Comparison of ENCODE assay signal across 8 cellular contexts in the genomic region with DNA sequence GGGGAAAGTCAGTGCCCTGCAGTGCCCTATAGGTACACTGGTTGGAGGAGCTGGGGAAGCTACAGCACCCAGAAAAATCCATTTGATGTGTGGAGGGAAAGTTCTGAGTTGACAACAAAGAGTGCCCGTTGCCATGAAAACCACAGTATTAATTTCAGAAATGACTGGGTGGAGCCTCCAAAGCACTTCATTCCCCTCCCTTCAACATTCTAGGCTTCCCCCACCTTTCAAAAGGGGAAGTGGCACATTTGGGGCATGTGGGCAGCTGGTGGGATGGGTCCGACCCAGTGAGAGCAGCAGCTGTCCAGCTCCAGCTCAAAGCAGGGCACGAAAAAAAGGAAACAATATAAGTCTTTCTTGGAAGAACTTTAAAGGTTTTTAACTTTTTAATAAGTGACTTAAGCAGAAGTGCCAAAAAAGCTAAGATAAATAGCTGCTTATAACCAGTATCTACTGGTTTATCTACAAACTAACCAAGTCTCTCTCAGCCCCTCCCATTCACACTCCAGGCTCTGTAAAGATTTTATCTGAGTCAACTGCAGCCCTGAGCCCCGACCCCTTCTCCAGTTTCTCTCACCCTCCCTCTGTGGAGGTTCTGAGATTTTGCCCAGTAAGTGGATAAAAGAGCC. TPM values are rescaled to one million over a fixed set of nuclear protein-coding genes. Genes with fewer than 3 reads are reported as not detected.
DNase-seq lines count a peak whose midpoint lies in the region; ATAC-seq and TF ChIP-seq lines count a peak whose summit lies in the region.

No MANE protein-coding gene starts in this region.

- H3K27ac ChIP-seq in DOHH2 (ENCODE audit: low read depth, low read length) (peak overlapping the region; percentile 58), left ventricle myocardium inferior (replicated peaks) (peak overlapping the region; percentile 94)

- H3K4me3 ChIP-seq in DOHH2 (ENCODE audit: low read length) (peak overlapping the region; percentile 23), left ventricle myocardium inferior (peak overlapping the region; percentile 39)

- DNase-seq in NOMO-1 treated with dmso at 0.1 percent for 144 hours (lab: John Stamatoyannopoulos, UW; ENCODE audit: unreplicated experiment) (peak; percentile 86), left ventricle myocardium inferior (peak; percentile 39), 8988T (no peak), NCI-H1105 treated with DMSO at 0.1 percent for 48 hours (lab: John Stamatoyannopoulos, UW) (no peak)
- DNase-seq in activated effector memory CD4-positive, alpha-beta T cell treated with Interleukin-2 at 50 U/mL for 16 hours, result peak; percentile 55
- DNase-seq in stimulated activated CD4-positive, alpha-beta T cell treated with anti-CD3 and anti-CD28 coated beads, Interleukin-4, amount 100 ng/mL, for 24 hours, result peak; percentile 62

- peak overlapping the region; percentile 45 for H3K4me2 ChIP-seq in DOHH2 (ENCODE audit: low read length)

- H3K4me1 ChIP-seq in DOHH2 (ENCODE audit: control insufficient read depth, low read length) (peaks cover 80% of the 10 kb centered on the region), left ventricle myocardium inferior (peaks cover 90% of the 10 kb centered on the region)

- no peaks in the 10 kb centered on the region for H3K9me2 ChIP-seq in DOHH2 (replicated peaks; ENCODE audit: control insufficient read depth, low read length)

- H3F3A ChIP-seq in DOHH2 (ENCODE audit: control insufficient read depth, insufficient read depth), result peaks cover 36% of the 10 kb centered on the region

- no peaks in the 10 kb centered on the region for H3K79me2 ChIP-seq in DOHH2 (ENCODE audit: control insufficient read depth, low read length)

- peaks cover 10% of the 10 kb centered on the region; the same call in 1 of the 2 replicates for H4K20me1 ChIP-seq in DOHH2 (ENCODE audit: control insufficient read depth, insufficient read depth, low read depth, low read length)

- H3K27me3 ChIP-seq in DOHH2 (ENCODE audit: control insufficient read depth, low read length) (no peaks in the 10 kb centered on the region), left ventricle myocardium inferior (ENCODE audit: low read depth) (no peaks in the 10 kb centered on the region)

- TF ChIP-seq CTCF in DOHH2 (IDR thresholded peaks at IDR 0.05; ENCODE audit: low read depth, low read length, poor library complexity, severe bottlenecking) (no peak), left ventricle myocardium inferior (IDR thresholded peaks at IDR 0.05; ENCODE audit: borderline replicate concordance) (no peak)

- H3K36me3 ChIP-seq in DOHH2 (ENCODE audit: control insufficient read depth, low read length), result peaks cover 60% of the 10 kb centered on the region
- H3K36me3 ChIP-seq in left ventricle myocardium inferior, result peaks cover 32% of the 10 kb centered on the region

- H3K9me3 ChIP-seq in DOHH2 (ENCODE audit: control insufficient read depth, insufficient read depth, low read length) (no peaks in the 10 kb centered on the region), left ventricle myocardium inferior (replicated peaks) (no peaks in the 10 kb centered on the region)

- intact Hi-C loops in left ventricle myocardium inferior (cut with micrococcal nuclease), result no loop called here

- peak; percentile 33 for ATAC-seq in GM21723 (IDR thresholded peaks at IDR 0.05; ENCODE audit: unreplicated experiment)

RNA-seq across cellular contexts. Expression of gene AHNAK, which starts 9.0 kb away (rescaled TPM):
- 290 TPM for total RNA-seq in left ventricle myocardium inferior

RNA-seq across cellular contexts. Expression of gene EEF1G, which starts 18.1 kb away (rescaled TPM):
- 958 TPM for total RNA-seq in left ventricle myocardium inferior

RNA-seq across cellular contexts. Expression of gene TUT1, which starts 35.7 kb away (rescaled TPM):
- 12.5 TPM for total RNA-seq in left ventricle myocardium inferior

RNA-seq across cellular contexts. Expression of gene MTA2, which starts 46.1 kb away (rescaled TPM):
- total RNA-seq in left ventricle myocardium inferior, result 26.3 TPM

RNA-seq across cellular contexts. Expression of gene EML3, which starts 57.0 kb away (rescaled TPM):
- 14.6 TPM for total RNA-seq in left ventricle myocardium inferior

Comparison
In these comparisons a context has a peak if more than half of its experiments do, and no peak if none do; other contexts are left out.
1. DNase-seq: peak in NOMO-1 treated with dmso at 0.1 percent for 144 hours (single experiment), activated effector memory CD4-positive, alpha-beta T cell treated with Interleukin-2 at 50 U/mL for 16 hours (single experiment), left ventricle myocardium inferior (single experiment) and stimulated activated CD4-positive, alpha-beta T cell treated with anti-CD3 and anti-CD28 coated beads, Interleukin-4, amount 100 ng/mL, for 24 hours (single experiment); none in 8988T (single experiment) and NCI-H1105 treated with DMSO at 0.1 percent for 48 hours (single experiment).